Comparison of ENCODE assay signal across 1 cellular context in the genomic region with DNA sequence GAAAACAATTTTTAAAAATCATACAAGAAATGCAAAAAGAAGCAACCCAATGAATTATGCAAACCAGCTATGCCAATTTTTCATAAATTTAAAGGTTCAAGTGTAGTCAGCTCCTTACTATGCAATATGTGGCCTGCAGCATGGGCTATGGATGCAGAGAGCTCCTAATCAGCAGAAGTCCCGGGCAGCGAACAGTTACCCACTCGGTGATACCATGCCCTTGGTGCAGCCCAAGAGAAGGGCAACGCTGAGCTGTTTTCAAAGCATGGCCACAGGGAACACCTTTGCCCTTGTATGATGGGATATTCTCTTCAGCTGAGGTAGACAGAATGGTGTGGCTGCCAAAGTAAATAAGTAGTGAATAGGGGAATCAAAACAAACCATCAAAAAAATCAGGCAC.
TF ChIP-seq lines count a peak whose summit lies in the region.

No MANE protein-coding gene starts in this region.

TF ChIP-seq in K562, 482 proteins besides CTCF, POLR2A, EP300 and RAD21 (continued from another document):
- TF ChIP-seq CC2D1A (IDR thresholded peaks at IDR 0.05) (no peak), CHCHD3 (CRISPR knock-in tag; IDR thresholded peaks at IDR 0.05) (no peak), PTRF (tag; IDR thresholded peaks at IDR 0.05) (no peak), ZNF444 (CRISPR knock-in tag; IDR thresholded peaks at IDR 0.05) (no peak)
- TF ChIP-seq, protein P1, sequence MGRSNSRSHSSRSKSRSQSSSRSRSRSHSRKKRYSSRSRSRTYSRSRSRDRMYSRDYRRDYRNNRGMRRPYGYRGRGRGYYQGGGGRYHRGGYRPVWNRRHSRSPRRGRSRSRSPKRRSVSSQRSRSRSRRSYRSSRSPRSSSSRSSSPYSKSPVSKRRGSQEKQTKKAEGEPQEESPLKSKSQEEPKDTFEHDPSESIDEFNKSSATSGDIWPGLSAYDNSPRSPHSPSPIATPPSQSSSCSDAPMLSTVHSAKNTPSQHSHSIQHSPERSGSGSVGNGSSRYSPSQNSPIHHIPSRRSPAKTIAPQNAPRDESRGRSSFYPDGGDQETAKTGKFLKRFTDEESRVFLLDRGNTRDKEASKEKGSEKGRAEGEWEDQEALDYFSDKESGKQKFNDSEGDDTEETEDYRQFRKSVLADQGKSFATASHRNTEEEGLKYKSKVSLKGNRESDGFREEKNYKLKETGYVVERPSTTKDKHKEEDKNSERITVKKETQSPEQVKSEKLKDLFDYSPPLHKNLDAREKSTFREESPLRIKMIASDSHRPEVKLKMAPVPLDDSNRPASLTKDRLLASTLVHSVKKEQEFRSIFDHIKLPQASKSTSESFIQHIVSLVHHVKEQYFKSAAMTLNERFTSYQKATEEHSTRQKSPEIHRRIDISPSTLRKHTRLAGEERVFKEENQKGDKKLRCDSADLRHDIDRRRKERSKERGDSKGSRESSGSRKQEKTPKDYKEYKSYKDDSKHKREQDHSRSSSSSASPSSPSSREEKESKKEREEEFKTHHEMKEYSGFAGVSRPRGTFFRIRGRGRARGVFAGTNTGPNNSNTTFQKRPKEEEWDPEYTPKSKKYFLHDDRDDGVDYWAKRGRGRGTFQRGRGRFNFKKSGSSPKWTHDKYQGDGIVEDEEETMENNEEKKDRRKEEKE (IDR thresholded peaks at IDR 0.05; ENCODE audit: borderline replicate concordance in 1 of 2, control insufficient read depth in 1 of 2, low read depth in 2 of 2, low read length in 1 of 2), result no peak
